21 cellular contexts compared by ENCODE assay signal in genomic region chr11:123582992-123583504, GRCh38.
DNase-seq lines count a peak whose midpoint lies in the region; ATAC-seq and TF ChIP-seq lines count a peak whose summit lies in the region.
"Had no signal": no experiment of that assay in that cellular context is flagged by ENCODE, and none has a peak within 500 bp of the region (broad histone marks: within the 10 kb centered on the region; RNA-seq: fewer than 3 reads in every experiment).

No MANE protein-coding gene starts in this region.

- no peak overlapping the region for H3K18ac ChIP-seq in H9 (ENCODE audit: insufficient read length, low read depth, low read length)
- H3K18ac ChIP-seq in mesenchymal stem cell (ENCODE audit: low read depth in 1 of 2, low read length in 2 of 2) = no peak overlapping the region

- H4K20me1 ChIP-seq in H9 (ENCODE audit: control insufficient read depth, insufficient read depth, insufficient read length) = no peaks in the 10 kb centered on the region

- intact Hi-C loops in activated T-helper 1 cell treated with anti-CD3 and anti-CD28 coated beads, Interleukin-12 subunit alpha, Interleukin-12 subunit beta, Interleukin-2, Interleukin-4 antibody, amounts not matched to agents 30 ng/mL and 10 ng/mL and 1 ng/mL, durations not matched to agents 14 hours and 24 hours and 36 hours (cut with micrococcal nuclease) = no loop called here

- no peak overlapping the region for H3K27ac ChIP-seq in H9 (ENCODE audit: insufficient read length, low read depth, low read length)
- no peak overlapping the region for H3K27ac ChIP-seq in mesenchymal stem cell (ENCODE audit: low read length, poor library complexity, severe bottlenecking)

- H3K56ac ChIP-seq in H9 (ENCODE audit: insufficient read length, low read depth, low read length) = no peak overlapping the region

- TF ChIP-seq CTCF in H9 (conservative IDR thresholded peaks at IDR 0.05) = no peak

- peaks cover 7% of the 10 kb centered on the region for H3K27me3 Mint-ChIP-seq in H9 (ENCODE audit: low read depth)
- H3K27me3 Mint-ChIP-seq in activated T-helper 1 cell treated with anti-CD3 and anti-CD28 coated beads, Interleukin-12 subunit alpha, Interleukin-12 subunit beta, Interleukin-2, Interleukin-4 antibody, amounts not matched to agents 30 ng/mL and 10 ng/mL and 1 ng/mL, durations not matched to agents 14 hours and 24 hours and 36 hours (ENCODE audit: insufficient read depth) = no peaks in the 10 kb centered on the region
- H3K27me3 Mint-ChIP-seq: CD4-positive, alpha-beta memory T cell had no signal

- H2AK5ac ChIP-seq in H9 (ENCODE audit: insufficient read length, low read length) (no peak overlapping the region), mesenchymal stem cell (ENCODE audit: low read length, severe bottlenecking) (no peak overlapping the region)

- H3K79me1 ChIP-seq in H9 (ENCODE audit: insufficient read depth, low read depth, low read length, poor library complexity, severe bottlenecking) (no peaks in the 10 kb centered on the region), mesenchymal stem cell (replicated peaks; ENCODE audit: low read length, poor library complexity, severe bottlenecking) (no peaks in the 10 kb centered on the region)

- H2AFZ ChIP-seq in H9 (ENCODE audit: low read length) = no peak overlapping the region
- peak overlapping the region; percentile 18 for H2AFZ ChIP-seq in mesenchymal stem cell (ENCODE audit: low read depth, low read length)

- H3K9ac ChIP-seq in H9 (ENCODE audit: extremely low read depth, insufficient read length, low read length) (no peak overlapping the region), mesenchymal stem cell (ENCODE audit: low read length) (no peak overlapping the region)

- H3T11ph ChIP-seq in H9 (ENCODE audit: low read length) = no peak overlapping the region

- no peak overlapping the region for H4K91ac ChIP-seq in H9 (ENCODE audit: insufficient read length, low read depth, low read length)
- H4K91ac ChIP-seq in mesenchymal stem cell (ENCODE audit: low read length) = no peak overlapping the region

- no peak overlapping the region for H3K4ac ChIP-seq in H9 (ENCODE audit: low read depth, low read length)
- no peak overlapping the region for H3K4ac ChIP-seq in mesenchymal stem cell (ENCODE audit: low read depth in 1 of 2, low read length in 2 of 2)

- no peaks in the 10 kb centered on the region; the same call in 1 of the 2 replicates for H3K4me1 ChIP-seq in H9 (ENCODE audit: insufficient read depth, low read length)
- peaks cover 14% of the 10 kb centered on the region for H3K4me1 ChIP-seq in mesenchymal stem cell (ENCODE audit: control insufficient read depth, insufficient read depth, low read depth, low read length)

- no peak for ATAC-seq in GM21515 (IDR thresholded peaks at IDR 0.05; ENCODE audit: unreplicated experiment)
- no peak for ATAC-seq in HG03442 (IDR thresholded peaks at IDR 0.05; ENCODE audit: unreplicated experiment)

- H3K36me3 ChIP-seq in mesenchymal stem cell (ENCODE audit: control insufficient read depth in 1 of 2, insufficient read depth in 2 of 2, low read depth in 1 of 2, low read length in 2 of 2) = peaks cover 2 to 19% of the 10 kb centered on the region in 2 experiments

- H3K4me2 ChIP-seq in H9 (ENCODE audit: insufficient read depth, insufficient read length, low read length) (no peak overlapping the region), mesenchymal stem cell (ENCODE audit: low read length, poor library complexity, severe bottlenecking) (no peak overlapping the region)

- H2BK5ac ChIP-seq in H9 (ENCODE audit: insufficient read length, low read length) = no peak overlapping the region
- no peak overlapping the region for H2BK5ac ChIP-seq in mesenchymal stem cell (ENCODE audit: low read depth, low read length, poor library complexity, severe bottlenecking)

- no peak overlapping the region for H4K5ac ChIP-seq in H9 (ENCODE audit: insufficient read length, low read depth, low read length)

- no peak overlapping the region for H2BK20ac ChIP-seq in H9 (ENCODE audit: low read depth, low read length, poor library complexity, severe bottlenecking)

- H3K14ac ChIP-seq in H9 (ENCODE audit: insufficient read depth, low read length) (no peak overlapping the region), mesenchymal stem cell (ENCODE audit: low read length in 2 of 2) (peak overlapping the region in 1 of 2 experiments; percentile 76)

- no peak overlapping the region for H3K4me3 ChIP-seq in mesenchymal stem cell (ENCODE audit: insufficient read depth in 1 of 2, low read depth in 1 of 2, low read length in 2 of 2)

- H3K36me3 Mint-ChIP-seq in H9 (ENCODE audit: insufficient read depth in 1 of 3, low read depth in 3 of 3) = peaks cover 4 to 9% (median 5%) of the 10 kb centered on the region in 3 experiments; a peak in 6 of 7 replicates
- peaks cover 18% of the 10 kb centered on the region for H3K36me3 Mint-ChIP-seq in activated T-helper 1 cell treated with anti-CD3 and anti-CD28 coated beads, Interleukin-12 subunit alpha, Interleukin-12 subunit beta, Interleukin-2, Interleukin-4 antibody, amounts not matched to agents 30 ng/mL and 10 ng/mL and 1 ng/mL, durations not matched to agents 14 hours and 24 hours and 36 hours (ENCODE audit: low read depth)
- H3K36me3 Mint-ChIP-seq: CD4-positive, alpha-beta memory T cell had no signal

- DNase-seq in H9 (no peak), mesenchymal stem cell (no peak), NCI-H2081 (lab: John Stamatoyannopoulos, UW) (no peak), HPDE6-E6E7 (ENCODE audit: extremely low spot score) (no peak)
- DNase-seq in activated T-helper 1 cell treated with anti-CD3 and anti-CD28 coated beads, Interleukin-12 subunit alpha, Interleukin-12 subunit beta, Interleukin-2, Interleukin-4 antibody, amounts not matched to agents 30 ng/mL and 10 ng/mL and 1 ng/mL, durations not matched to agents 14 hours and 24 hours and 36 hours (ENCODE audit: low spot score) = no peak
- DNase-seq: C1 segment of cervical spinal cord; CD4-positive, alpha-beta memory T cell; COR-L47; DMS53; H7; KBM-7; NCI-H1105 treated with DMSO at 0.1 percent for 48 hours; NCI-H146; NCI-H2029; NCI-H2227 treated with DMSO at 0.1 percent for 48 hours; NCI-H526 treated with DMSO at 0.1 percent for 48 hours; Right ventricle myocardium superior; RPMI8226; T-helper 1 cell had no signal

- H3K23me2 ChIP-seq in H9 (ENCODE audit: insufficient read length, low read depth, low read length, poor library complexity, severe bottlenecking) = no peaks in the 10 kb centered on the region

- H3K79me2 ChIP-seq in H9 (ENCODE audit: insufficient read depth, low read length) = no peaks in the 10 kb centered on the region

- H2BK15ac ChIP-seq in H9 (ENCODE audit: low read depth, low read length) = no peak overlapping the region
- no peak overlapping the region for H2BK15ac ChIP-seq in mesenchymal stem cell (ENCODE audit: low read depth, poor library complexity, severe bottlenecking)

- H3K27ac Mint-ChIP-seq in H9 = peak overlapping the region in 2 of 3 experiments; percentile 1 to 15; a peak in 3 of 7 replicates
- H3K27ac Mint-ChIP-seq in activated T-helper 1 cell treated with anti-CD3 and anti-CD28 coated beads, Interleukin-12 subunit alpha, Interleukin-12 subunit beta, Interleukin-2, Interleukin-4 antibody, amounts not matched to agents 30 ng/mL and 10 ng/mL and 1 ng/mL, durations not matched to agents 14 hours and 24 hours and 36 hours = peak overlapping the region; percentile 10
- H3K27ac Mint-ChIP-seq: CD4-positive, alpha-beta memory T cell had no signal

- no CpG with 5 or more reads among the region's 12 CpGs for WGBS in H9 (ENCODE audit: extremely low coverage, insufficient read length, low lambda C conversion rate)
- WGBS in mesenchymal stem cell = 94% methylated on average over 12 of the region's 12 CpGs

- H3K9me3 Mint-ChIP-seq in H9 = peaks cover 0 to 3% of the 10 kb centered on the region in 2 experiments; a peak in 1 of 5 replicates
- no peaks in the 10 kb centered on the region for H3K9me3 Mint-ChIP-seq in activated T-helper 1 cell treated with anti-CD3 and anti-CD28 coated beads, Interleukin-12 subunit alpha, Interleukin-12 subunit beta, Interleukin-2, Interleukin-4 antibody, amounts not matched to agents 30 ng/mL and 10 ng/mL and 1 ng/mL, durations not matched to agents 14 hours and 24 hours and 36 hours

- H2BK120ac ChIP-seq in H9 (ENCODE audit: low read depth, low read length, poor library complexity, severe bottlenecking) (no peak overlapping the region), mesenchymal stem cell (ENCODE audit: low read depth, low read length) (no peak overlapping the region)

- H3K9me3 ChIP-seq in H9 (ENCODE audit: control insufficient read depth, low read depth, low read length) (no peaks in the 10 kb centered on the region), mesenchymal stem cell (ENCODE audit: control insufficient read depth, low read length) (no peaks in the 10 kb centered on the region)

- H3K27me3 ChIP-seq in H9 (ENCODE audit: insufficient read depth, low read length) = no peaks in the 10 kb centered on the region
- H3K27me3 ChIP-seq in mesenchymal stem cell (ENCODE audit: control insufficient read depth in 1 of 2, insufficient read depth in 1 of 2, low read length in 2 of 2) = peaks cover 0 to 4% of the 10 kb centered on the region in 2 experiments

- H3K23ac ChIP-seq in H9 (ENCODE audit: insufficient read length, low read depth, low read length) = no peak overlapping the region
- H3K23ac ChIP-seq in mesenchymal stem cell (ENCODE audit: low read length in 2 of 2) = no peak overlapping the region

- H3K4me1 Mint-ChIP-seq in H9 = peaks cover 33 to 40% of the 10 kb centered on the region in 2 experiments
- peaks cover 19% of the 10 kb centered on the region for H3K4me1 Mint-ChIP-seq in activated T-helper 1 cell treated with anti-CD3 and anti-CD28 coated beads, Interleukin-12 subunit alpha, Interleukin-12 subunit beta, Interleukin-2, Interleukin-4 antibody, amounts not matched to agents 30 ng/mL and 10 ng/mL and 1 ng/mL, durations not matched to agents 14 hours and 24 hours and 36 hours (ENCODE audit: low read depth)

- H2BK12ac ChIP-seq in H9 (ENCODE audit: insufficient read length, low read depth, low read length) (no peak overlapping the region), mesenchymal stem cell (ENCODE audit: low read length in 2 of 2) (no peak overlapping the region)

- H3K4me3 Mint-ChIP-seq in H9 = no peak overlapping the region
- no peak overlapping the region for H3K4me3 Mint-ChIP-seq in activated T-helper 1 cell treated with anti-CD3 and anti-CD28 coated beads, Interleukin-12 subunit alpha, Interleukin-12 subunit beta, Interleukin-2, Interleukin-4 antibody, amounts not matched to agents 30 ng/mL and 10 ng/mL and 1 ng/mL, durations not matched to agents 14 hours and 24 hours and 36 hours
- H3K4me3 Mint-ChIP-seq: CD4-positive, alpha-beta memory T cell had no signal

- no peak overlapping the region for H4K8ac ChIP-seq in H9 (replicated peaks; ENCODE audit: insufficient read length, low read depth, low read length)
- H4K8ac ChIP-seq in mesenchymal stem cell (ENCODE audit: low read length) = no peak overlapping the region
